Comparison of ENCODE assay signal across 24 cellular contexts in genomic region chr10:13183625-13184024, GRCh38. TPM values are rescaled to one million over a fixed set of nuclear protein-coding genes. Genes with fewer than 3 reads are reported as not detected.
DNase-seq lines count a peak whose midpoint lies in the region; ATAC-seq, FAIRE-seq and TF ChIP-seq lines count a peak whose summit lies in the region.
"Had no signal": no experiment of that assay in that cellular context is flagged by ENCODE, and none has a peak within 500 bp of the region (broad histone marks: within the 10 kb centered on the region; RNA-seq: fewer than 3 reads in every experiment).

No MANE protein-coding gene starts in this region.

- ATAC-seq in GM19328 (IDR thresholded peaks at IDR 0.05; ENCODE audit: unreplicated experiment): peak; percentile 52
- ATAC-seq in HG02678 (IDR thresholded peaks at IDR 0.05; ENCODE audit: unreplicated experiment): peak; percentile 63
- no peak for ATAC-seq in HG03025 (IDR thresholded peaks at IDR 0.05; ENCODE audit: low FRiP score, unreplicated experiment)
- no peak for ATAC-seq in Right ventricle myocardium superior (ENCODE audit: poor library complexity)
- ATAC-seq: body of pancreas, foreskin keratinocyte, left cardiac atrium had no signal

- FAIRE-seq in GM12891 (lab: Jason Lieb, UNC): peak; percentile 79

- DNase-seq in GM12891 (ENCODE audit: insufficient read length, low spot score) (no peak), HT1080 (ENCODE audit: low read depth) (peak; percentile 5), Right ventricle myocardium superior (no peak), NCI-H1694 treated with DMSO at 0.1 percent for 48 hours (lab: John Stamatoyannopoulos, UW) (no peak)
- DNase-seq in activated effector memory CD4-positive, alpha-beta T cell treated with Interleukin-2 at 50 U/mL for 16 hours: no peak
- DNase-seq: activated CD4-positive, alpha-beta memory T cell treated with anti-CD3 and anti-CD28 coated beads, Interleukin-2, amount 10 ng/mL, durations not matched to agents 7 days and 5 days; activated T-cell treated with anti-CD3 and anti-CD28 coated beads, Interleukin-2, amount 50 U/mL, for 48 hours; body of pancreas; CD4-positive, alpha-beta T cell; cortex of kidney; DMS79 treated with DMSO at 0.1 percent for 48 hours; foreskin keratinocyte; left cardiac atrium; MM.1S; NCI-H187 treated with DMSO at 0.1 percent for 48 hours; NCI-H510A; stimulated activated CD4-positive, alpha-beta T cell treated with anti-CD3 and anti-CD28 coated beads, Interleukin-2, amount 100 ng/mL, for 24 hours; substantia nigra had no signal

- intact Hi-C loops in Right ventricle myocardium superior (cut with DNase I): no loop called here

- no peak for TF ChIP-seq POLR2A in GM12891 (IDR thresholded peaks at IDR 0.05; ENCODE audit: low read depth, low read length)

TF ChIP-seq in GM12891, 5 proteins besides CTCF, POLR2A, EP300 and RAD21:
- peak; percentile 48 for TF ChIP-seq SPI1 (IDR thresholded peaks at IDR 0.05; ENCODE audit: low read depth, low read length)
- no peak for TF ChIP-seq POU2F2 (IDR thresholded peaks at IDR 0.05; ENCODE audit: low read depth, low read length)

RNA-seq across cellular contexts. Expression of gene MCM10, which starts 22.3 kb away (rescaled TPM):
- 8.0 TPM for polyA plus RNA-seq in GM12891 (2012; ENCODE audit: low read depth, missing spikeins)
- total RNA-seq in HT1080 (2014; rRNA removed; shearing (Covaris generic)): 49.7 and 51.6 TPM in 2 replicates
- polyA plus RNA-seq in HT1080 (2015; cell fraction: cytosol; rRNA removed): 18.2 and 18.8 TPM in 2 replicates
- polyA plus RNA-seq in HT1080 (2015; cell fraction: nucleus; rRNA removed): 29.1 and 38.6 TPM in 2 replicates
- total RNA-seq in Right ventricle myocardium superior: 0.30 TPM

RNA-seq across cellular contexts. Expression of gene UCMA, which starts 50.5 kb away (rescaled TPM):
- polyA plus RNA-seq in GM12891 (2012; ENCODE audit: low read depth, missing spikeins): 0.39 TPM
- not detected in 2 replicates for total RNA-seq in HT1080 (2014; rRNA removed; shearing (Covaris generic))
- not detected in 2 replicates for polyA plus RNA-seq in HT1080 (2015; cell fraction: cytosol; rRNA removed)
- polyA plus RNA-seq in HT1080 (2015; cell fraction: nucleus; rRNA removed): not detected in 2 replicates
- not detected for total RNA-seq in Right ventricle myocardium superior
- total RNA-seq: activated CD4-positive, alpha-beta memory T cell treated with anti-CD3 and anti-CD28 coated beads, Interleukin-2, amount 10 ng/mL, durations not matched to agents 7 days and 5 days; body of pancreas; CD4-positive, alpha-beta T cell; foreskin keratinocyte; left cardiac atrium; posterior vena cava; vagina had no signal
- polyA plus RNA-seq: foreskin keratinocyte, neural cell had no signal

Comparison
In these comparisons a context has a peak if more than half of its experiments do, and no peak if none do; other contexts are left out.
1. ATAC-seq: peak in GM19328 (single experiment) and HG02678 (single experiment); none in HG03025 (single experiment) and Right ventricle myocardium superior (single experiment).
2. RNA of gene MCM10, which starts 22.3 kb away (total RNA-seq): 49.7 to 51.6 TPM in HT1080; 0.30 TPM in Right ventricle myocardium superior (single experiment); every median in the first group is over 10 times any median in the second.